9 cellular contexts compared by ENCODE assay signal in genomic region chr5:141747152-141747640, GRCh38.
A peak's percentile ranks its signal among the peaks of the same experiment; 100 is the strongest.
DNase-seq lines count a peak whose midpoint lies in the region; ATAC-seq and TF ChIP-seq lines count a peak whose summit lies in the region.
"Had no signal": no experiment of that assay in that cellular context is flagged by ENCODE, and none has a peak within 500 bp of the region (broad histone marks: within the 10 kb centered on the region; RNA-seq: fewer than 3 reads in every experiment).

No MANE protein-coding gene starts in this region.

- no peak overlapping the region for H4K8ac ChIP-seq in mesendoderm (ENCODE audit: low read depth, low read length)

- no peak overlapping the region for H3K27ac ChIP-seq in right atrium auricular region
- no peak overlapping the region for H3K27ac ChIP-seq in mesendoderm (ENCODE audit: low read depth, low read length)
- H3K27ac ChIP-seq: 22Rv1 had no signal

- no peak overlapping the region for H3K4ac ChIP-seq in mesendoderm (ENCODE audit: low read depth, low read length)

- H3K36me3 ChIP-seq in right atrium auricular region (no peaks in the 10 kb centered on the region), mesendoderm (ENCODE audit: control insufficient read depth, insufficient read depth, low read length) (no peaks in the 10 kb centered on the region)

- H3K79me2 ChIP-seq in mesendoderm (ENCODE audit: control insufficient read depth, insufficient read depth, low read length): no peaks in the 10 kb centered on the region

- peak; percentile 89 for DNase-seq in Right ventricle myocardium inferior (ENCODE audit: missing footprints)
- no peak for DNase-seq in right atrium auricular region (ENCODE audit: low spot score)
- DNase-seq in NCI-H69 (lab: John Stamatoyannopoulos, UW): peak; percentile 92
- DNase-seq in ecto neural progenitor cell (ENCODE audit: low spot score): peak; percentile 92
- DNase-seq in mesendoderm: peak; percentile 92
- no peak for DNase-seq in HCEC 1CT

- TF ChIP-seq CTCF in right atrium auricular region (IDR thresholded peaks at IDR 0.05): no peak

- H3K4me1 ChIP-seq in right atrium auricular region: peaks cover 0 to 5% of the 10 kb centered on the region in 2 donors
- H3K4me1 ChIP-seq in mesendoderm (ENCODE audit: control insufficient read depth, low read depth, low read length): no peaks in the 10 kb centered on the region

- WGBS in mesendoderm (ENCODE audit: extremely low coverage, insufficient coverage, low lambda C conversion rate): no CpG with 5 or more reads among the region's 5 CpGs

- no peak overlapping the region for H2BK120ac ChIP-seq in mesendoderm (ENCODE audit: low read depth, low read length)

- H3K4me2 ChIP-seq in mesendoderm (ENCODE audit: low read length): no peak overlapping the region

- H4K5ac ChIP-seq in mesendoderm (ENCODE audit: low read length): no peak overlapping the region

- H3K23ac ChIP-seq in mesendoderm (ENCODE audit: low read length): no peak overlapping the region

- H3K56ac ChIP-seq in mesendoderm (ENCODE audit: low read length): no peak overlapping the region

- no peak overlapping the region for H2BK5ac ChIP-seq in mesendoderm (ENCODE audit: low read length)

- H3K9me3 ChIP-seq in right atrium auricular region: no peaks in the 10 kb centered on the region

- H2BK15ac ChIP-seq in mesendoderm (replicated peaks; ENCODE audit: low read depth): no peak overlapping the region

- H3K79me1 ChIP-seq in mesendoderm (ENCODE audit: low read length): no peaks in the 10 kb centered on the region

- no peak overlapping the region for H2AK5ac ChIP-seq in mesendoderm (ENCODE audit: low read length)

- no peak overlapping the region for H3K9ac ChIP-seq in mesendoderm (ENCODE audit: low read length)

- intact Hi-C loops in Right ventricle myocardium inferior (cut with DNase I): no loop called here

- ATAC-seq in Right ventricle myocardium inferior: peak; percentile 89
- ATAC-seq in GM18861 (IDR thresholded peaks at IDR 0.05; ENCODE audit: unreplicated experiment): no peak
- no peak for ATAC-seq in GM19035 (IDR thresholded peaks at IDR 0.05; ENCODE audit: unreplicated experiment)

- H3K27me3 ChIP-seq in right atrium auricular region (no peaks in the 10 kb centered on the region), mesendoderm (ENCODE audit: insufficient read depth, low read length, poor library complexity) (no peaks in the 10 kb centered on the region)

- no peak overlapping the region for H3K18ac ChIP-seq in mesendoderm (ENCODE audit: low read length)

- H3K4me3 ChIP-seq in right atrium auricular region (no peak overlapping the region), mesendoderm (ENCODE audit: low read length) (no peak overlapping the region)

Comparison
In these comparisons a context has a peak if more than half of its experiments do, and no peak if none do; other contexts are left out.
1. DNase-seq: peak in Right ventricle myocardium inferior (single experiment), NCI-H69 (single experiment), ecto neural progenitor cell (single experiment) and mesendoderm (single experiment); none in right atrium auricular region (single experiment) and HCEC 1CT (single experiment).